3 cellular contexts compared by ENCODE assay signal in the genomic region with DNA sequence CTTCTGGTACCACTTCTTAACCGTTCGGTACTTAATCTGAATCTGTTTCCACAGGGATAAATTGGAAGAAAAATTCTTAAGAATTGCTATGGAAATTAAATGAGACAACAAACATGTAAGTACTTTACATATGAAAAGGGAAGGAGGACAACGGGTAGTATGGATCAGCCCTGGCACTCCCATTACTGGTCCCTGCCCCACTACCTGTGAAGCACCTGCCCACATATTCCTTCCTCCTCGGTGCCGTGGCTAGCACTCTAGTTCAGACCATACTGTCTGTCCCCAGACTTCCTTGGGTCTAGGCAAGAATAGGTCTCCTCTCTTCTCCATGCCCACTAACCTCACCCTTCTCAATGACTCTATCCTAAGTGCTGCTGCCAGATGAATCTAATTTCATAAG.
TF ChIP-seq lines count a peak whose summit lies in the region.

No MANE protein-coding gene starts in this region.

TF ChIP-seq in GM12891, 5 proteins besides CTCF, POLR2A, EP300 and RAD21 (continued from another document):
- TF ChIP-seq POLR2AphosphoS5 (IDR thresholded peaks at IDR 0.05; ENCODE audit: low read depth, low read length) (no peak), TAF1 (IDR thresholded peaks at IDR 0.05; ENCODE audit: low read depth, low read length) (no peak), POU2F2 (IDR thresholded peaks at IDR 0.05; ENCODE audit: low read depth, low read length) (no peak)

TF ChIP-seq in GM23338, 12 proteins besides CTCF, POLR2A, EP300 and RAD21 (continued from another document):
- TF ChIP-seq POLR2AphosphoS5 (IDR thresholded peaks at IDR 0.05; ENCODE audit: low read depth) (no peak), EZH2phosphoT487 (IDR thresholded peaks at IDR 0.05; ENCODE audit: unreplicated experiment) (no peak), ZNF331 (CRISPR knock-in tag; IDR thresholded peaks at IDR 0.05; ENCODE audit: low read depth) (no peak)
- TF ChIP-seq, protein P1, sequence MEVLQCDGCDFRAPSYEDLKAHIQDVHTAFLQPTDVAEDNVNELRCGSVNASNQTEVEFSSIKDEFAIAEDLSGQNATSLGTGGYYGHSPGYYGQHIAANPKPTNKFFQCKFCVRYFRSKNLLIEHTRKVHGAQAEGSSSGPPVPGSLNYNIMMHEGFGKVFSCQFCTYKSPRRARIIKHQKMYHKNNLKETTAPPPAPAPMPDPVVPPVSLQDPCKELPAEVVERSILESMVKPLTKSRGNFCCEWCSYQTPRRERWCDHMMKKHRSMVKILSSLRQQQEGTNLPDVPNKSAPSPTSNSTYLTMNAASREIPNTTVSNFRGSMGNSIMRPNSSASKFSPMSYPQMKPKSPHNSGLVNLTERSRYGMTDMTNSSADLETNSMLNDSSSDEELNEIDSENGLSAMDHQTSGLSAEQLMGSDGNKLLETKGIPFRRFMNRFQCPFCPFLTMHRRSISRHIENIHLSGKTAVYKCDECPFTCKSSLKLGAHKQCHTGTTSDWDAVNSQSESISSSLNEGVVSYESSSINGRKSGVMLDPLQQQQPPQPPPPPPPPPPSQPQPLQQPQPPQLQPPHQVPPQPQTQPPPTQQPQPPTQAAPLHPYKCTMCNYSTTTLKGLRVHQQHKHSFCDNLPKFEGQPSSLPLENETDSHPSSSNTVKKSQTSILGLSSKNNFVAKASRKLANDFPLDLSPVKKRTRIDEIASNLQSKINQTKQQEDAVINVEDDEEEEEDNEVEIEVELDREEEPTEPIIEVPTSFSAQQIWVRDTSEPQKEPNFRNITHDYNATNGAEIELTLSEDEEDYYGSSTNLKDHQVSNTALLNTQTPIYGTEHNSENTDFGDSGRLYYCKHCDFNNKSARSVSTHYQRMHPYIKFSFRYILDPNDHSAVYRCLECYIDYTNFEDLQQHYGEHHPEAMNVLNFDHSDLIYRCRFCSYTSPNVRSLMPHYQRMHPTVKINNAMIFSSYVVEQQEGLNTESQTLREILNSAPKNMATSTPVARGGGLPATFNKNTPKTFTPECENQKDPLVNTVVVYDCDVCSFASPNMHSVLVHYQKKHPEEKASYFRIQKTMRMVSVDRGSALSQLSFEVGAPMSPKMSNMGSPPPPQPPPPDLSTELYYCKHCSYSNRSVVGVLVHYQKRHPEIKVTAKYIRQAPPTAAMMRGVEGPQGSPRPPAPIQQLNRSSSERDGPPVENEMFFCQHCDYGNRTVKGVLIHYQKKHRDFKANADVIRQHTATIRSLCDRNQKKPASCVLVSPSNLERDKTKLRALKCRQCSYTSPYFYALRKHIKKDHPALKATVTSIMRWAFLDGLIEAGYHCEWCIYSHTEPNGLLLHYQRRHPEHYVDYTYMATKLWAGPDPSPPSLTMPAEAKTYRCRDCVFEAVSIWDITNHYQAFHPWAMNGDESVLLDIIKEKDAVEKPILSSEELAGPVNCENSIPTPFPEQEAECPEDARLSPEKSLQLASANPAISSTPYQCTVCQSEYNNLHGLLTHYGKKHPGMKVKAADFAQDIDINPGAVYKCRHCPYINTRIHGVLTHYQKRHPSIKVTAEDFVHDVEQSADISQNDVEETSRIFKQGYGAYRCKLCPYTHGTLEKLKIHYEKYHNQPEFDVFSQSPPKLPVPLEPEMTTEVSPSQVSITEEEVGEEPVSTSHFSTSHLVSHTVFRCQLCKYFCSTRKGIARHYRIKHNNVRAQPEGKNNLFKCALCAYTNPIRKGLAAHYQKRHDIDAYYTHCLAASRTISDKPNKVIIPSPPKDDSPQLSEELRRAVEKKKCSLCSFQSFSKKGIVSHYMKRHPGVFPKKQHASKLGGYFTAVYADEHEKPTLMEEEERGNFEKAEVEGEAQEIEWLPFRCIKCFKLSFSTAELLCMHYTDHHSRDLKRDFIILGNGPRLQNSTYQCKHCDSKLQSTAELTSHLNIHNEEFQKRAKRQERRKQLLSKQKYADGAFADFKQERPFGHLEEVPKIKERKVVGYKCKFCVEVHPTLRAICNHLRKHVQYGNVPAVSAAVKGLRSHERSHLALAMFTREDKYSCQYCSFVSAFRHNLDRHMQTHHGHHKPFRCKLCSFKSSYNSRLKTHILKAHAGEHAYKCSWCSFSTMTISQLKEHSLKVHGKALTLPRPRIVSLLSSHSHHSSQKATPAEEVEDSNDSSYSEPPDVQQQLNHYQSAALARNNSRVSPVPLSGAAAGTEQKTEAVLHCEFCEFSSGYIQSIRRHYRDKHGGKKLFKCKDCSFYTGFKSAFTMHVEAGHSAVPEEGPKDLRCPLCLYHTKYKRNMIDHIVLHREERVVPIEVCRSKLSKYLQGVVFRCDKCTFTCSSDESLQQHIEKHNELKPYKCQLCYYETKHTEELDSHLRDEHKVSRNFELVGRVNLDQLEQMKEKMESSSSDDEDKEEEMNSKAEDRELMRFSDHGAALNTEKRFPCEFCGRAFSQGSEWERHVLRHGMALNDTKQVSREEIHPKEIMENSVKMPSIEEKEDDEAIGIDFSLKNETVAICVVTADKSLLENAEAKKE (CRISPR knock-in tag; IDR thresholded peaks at IDR 0.05), result no peak
- TF ChIP-seq, protein P2, sequence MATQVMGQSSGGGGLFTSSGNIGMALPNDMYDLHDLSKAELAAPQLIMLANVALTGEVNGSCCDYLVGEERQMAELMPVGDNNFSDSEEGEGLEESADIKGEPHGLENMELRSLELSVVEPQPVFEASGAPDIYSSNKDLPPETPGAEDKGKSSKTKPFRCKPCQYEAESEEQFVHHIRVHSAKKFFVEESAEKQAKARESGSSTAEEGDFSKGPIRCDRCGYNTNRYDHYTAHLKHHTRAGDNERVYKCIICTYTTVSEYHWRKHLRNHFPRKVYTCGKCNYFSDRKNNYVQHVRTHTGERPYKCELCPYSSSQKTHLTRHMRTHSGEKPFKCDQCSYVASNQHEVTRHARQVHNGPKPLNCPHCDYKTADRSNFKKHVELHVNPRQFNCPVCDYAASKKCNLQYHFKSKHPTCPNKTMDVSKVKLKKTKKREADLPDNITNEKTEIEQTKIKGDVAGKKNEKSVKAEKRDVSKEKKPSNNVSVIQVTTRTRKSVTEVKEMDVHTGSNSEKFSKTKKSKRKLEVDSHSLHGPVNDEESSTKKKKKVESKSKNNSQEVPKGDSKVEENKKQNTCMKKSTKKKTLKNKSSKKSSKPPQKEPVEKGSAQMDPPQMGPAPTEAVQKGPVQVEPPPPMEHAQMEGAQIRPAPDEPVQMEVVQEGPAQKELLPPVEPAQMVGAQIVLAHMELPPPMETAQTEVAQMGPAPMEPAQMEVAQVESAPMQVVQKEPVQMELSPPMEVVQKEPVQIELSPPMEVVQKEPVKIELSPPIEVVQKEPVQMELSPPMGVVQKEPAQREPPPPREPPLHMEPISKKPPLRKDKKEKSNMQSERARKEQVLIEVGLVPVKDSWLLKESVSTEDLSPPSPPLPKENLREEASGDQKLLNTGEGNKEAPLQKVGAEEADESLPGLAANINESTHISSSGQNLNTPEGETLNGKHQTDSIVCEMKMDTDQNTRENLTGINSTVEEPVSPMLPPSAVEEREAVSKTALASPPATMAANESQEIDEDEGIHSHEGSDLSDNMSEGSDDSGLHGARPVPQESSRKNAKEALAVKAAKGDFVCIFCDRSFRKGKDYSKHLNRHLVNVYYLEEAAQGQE (IDR thresholded peaks at IDR 0.05; ENCODE audit: unreplicated experiment), result no peak
TF ChIP-seq in GM23338: peak in this region for 0.

TF ChIP-seq in H1, 55 proteins besides CTCF, POLR2A, EP300 and RAD21 (continued from another document):
- no peak for TF ChIP-seq EZH2 (IDR thresholded peaks at IDR 0.05; ENCODE audit: low read depth, low read length, severe bottlenecking)
- no peak for TF ChIP-seq RFX5 (IDR thresholded peaks at IDR 0.05; ENCODE audit: borderline replicate concordance, low read depth, low read length)
- TF ChIP-seq, protein P3, sequence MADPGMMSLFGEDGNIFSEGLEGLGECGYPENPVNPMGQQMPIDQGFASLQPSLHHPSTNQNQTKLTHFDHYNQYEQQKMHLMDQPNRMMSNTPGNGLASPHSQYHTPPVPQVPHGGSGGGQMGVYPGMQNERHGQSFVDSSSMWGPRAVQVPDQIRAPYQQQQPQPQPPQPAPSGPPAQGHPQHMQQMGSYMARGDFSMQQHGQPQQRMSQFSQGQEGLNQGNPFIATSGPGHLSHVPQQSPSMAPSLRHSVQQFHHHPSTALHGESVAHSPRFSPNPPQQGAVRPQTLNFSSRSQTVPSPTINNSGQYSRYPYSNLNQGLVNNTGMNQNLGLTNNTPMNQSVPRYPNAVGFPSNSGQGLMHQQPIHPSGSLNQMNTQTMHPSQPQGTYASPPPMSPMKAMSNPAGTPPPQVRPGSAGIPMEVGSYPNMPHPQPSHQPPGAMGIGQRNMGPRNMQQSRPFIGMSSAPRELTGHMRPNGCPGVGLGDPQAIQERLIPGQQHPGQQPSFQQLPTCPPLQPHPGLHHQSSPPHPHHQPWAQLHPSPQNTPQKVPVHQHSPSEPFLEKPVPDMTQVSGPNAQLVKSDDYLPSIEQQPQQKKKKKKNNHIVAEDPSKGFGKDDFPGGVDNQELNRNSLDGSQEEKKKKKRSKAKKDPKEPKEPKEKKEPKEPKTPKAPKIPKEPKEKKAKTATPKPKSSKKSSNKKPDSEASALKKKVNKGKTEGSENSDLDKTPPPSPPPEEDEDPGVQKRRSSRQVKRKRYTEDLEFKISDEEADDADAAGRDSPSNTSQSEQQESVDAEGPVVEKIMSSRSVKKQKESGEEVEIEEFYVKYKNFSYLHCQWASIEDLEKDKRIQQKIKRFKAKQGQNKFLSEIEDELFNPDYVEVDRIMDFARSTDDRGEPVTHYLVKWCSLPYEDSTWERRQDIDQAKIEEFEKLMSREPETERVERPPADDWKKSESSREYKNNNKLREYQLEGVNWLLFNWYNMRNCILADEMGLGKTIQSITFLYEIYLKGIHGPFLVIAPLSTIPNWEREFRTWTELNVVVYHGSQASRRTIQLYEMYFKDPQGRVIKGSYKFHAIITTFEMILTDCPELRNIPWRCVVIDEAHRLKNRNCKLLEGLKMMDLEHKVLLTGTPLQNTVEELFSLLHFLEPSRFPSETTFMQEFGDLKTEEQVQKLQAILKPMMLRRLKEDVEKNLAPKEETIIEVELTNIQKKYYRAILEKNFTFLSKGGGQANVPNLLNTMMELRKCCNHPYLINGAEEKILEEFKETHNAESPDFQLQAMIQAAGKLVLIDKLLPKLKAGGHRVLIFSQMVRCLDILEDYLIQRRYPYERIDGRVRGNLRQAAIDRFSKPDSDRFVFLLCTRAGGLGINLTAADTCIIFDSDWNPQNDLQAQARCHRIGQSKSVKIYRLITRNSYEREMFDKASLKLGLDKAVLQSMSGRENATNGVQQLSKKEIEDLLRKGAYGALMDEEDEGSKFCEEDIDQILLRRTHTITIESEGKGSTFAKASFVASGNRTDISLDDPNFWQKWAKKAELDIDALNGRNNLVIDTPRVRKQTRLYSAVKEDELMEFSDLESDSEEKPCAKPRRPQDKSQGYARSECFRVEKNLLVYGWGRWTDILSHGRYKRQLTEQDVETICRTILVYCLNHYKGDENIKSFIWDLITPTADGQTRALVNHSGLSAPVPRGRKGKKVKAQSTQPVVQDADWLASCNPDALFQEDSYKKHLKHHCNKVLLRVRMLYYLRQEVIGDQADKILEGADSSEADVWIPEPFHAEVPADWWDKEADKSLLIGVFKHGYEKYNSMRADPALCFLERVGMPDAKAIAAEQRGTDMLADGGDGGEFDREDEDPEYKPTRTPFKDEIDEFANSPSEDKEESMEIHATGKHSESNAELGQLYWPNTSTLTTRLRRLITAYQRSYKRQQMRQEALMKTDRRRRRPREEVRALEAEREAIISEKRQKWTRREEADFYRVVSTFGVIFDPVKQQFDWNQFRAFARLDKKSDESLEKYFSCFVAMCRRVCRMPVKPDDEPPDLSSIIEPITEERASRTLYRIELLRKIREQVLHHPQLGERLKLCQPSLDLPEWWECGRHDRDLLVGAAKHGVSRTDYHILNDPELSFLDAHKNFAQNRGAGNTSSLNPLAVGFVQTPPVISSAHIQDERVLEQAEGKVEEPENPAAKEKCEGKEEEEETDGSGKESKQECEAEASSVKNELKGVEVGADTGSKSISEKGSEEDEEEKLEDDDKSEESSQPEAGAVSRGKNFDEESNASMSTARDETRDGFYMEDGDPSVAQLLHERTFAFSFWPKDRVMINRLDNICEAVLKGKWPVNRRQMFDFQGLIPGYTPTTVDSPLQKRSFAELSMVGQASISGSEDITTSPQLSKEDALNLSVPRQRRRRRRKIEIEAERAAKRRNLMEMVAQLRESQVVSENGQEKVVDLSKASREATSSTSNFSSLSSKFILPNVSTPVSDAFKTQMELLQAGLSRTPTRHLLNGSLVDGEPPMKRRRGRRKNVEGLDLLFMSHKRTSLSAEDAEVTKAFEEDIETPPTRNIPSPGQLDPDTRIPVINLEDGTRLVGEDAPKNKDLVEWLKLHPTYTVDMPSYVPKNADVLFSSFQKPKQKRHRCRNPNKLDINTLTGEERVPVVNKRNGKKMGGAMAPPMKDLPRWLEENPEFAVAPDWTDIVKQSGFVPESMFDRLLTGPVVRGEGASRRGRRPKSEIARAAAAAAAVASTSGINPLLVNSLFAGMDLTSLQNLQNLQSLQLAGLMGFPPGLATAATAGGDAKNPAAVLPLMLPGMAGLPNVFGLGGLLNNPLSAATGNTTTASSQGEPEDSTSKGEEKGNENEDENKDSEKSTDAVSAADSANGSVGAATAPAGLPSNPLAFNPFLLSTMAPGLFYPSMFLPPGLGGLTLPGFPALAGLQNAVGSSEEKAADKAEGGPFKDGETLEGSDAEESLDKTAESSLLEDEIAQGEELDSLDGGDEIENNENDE (IDR thresholded peaks at IDR 0.05; ENCODE audit: insufficient replicate concordance, low read length), result no peak
- no peak for TF ChIP-seq YY1 (IDR thresholded peaks at IDR 0.05; ENCODE audit: low read depth, low read length)
- TF ChIP-seq JUN (IDR thresholded peaks at IDR 0.05; ENCODE audit: low read depth, low read length), result no peak
- TF ChIP-seq ZNF274 (IDR thresholded peaks at IDR 0.05; ENCODE audit: borderline replicate concordance, extremely low read depth, low read length), result no peak
- no peak for TF ChIP-seq TCF12 (IDR thresholded peaks at IDR 0.05; ENCODE audit: low read depth, low read length)
- TF ChIP-seq SAP30 (IDR thresholded peaks at IDR 0.05; ENCODE audit: insufficient read depth, insufficient replicate concordance, low read length), result no peak
- TF ChIP-seq CHD2 (IDR thresholded peaks at IDR 0.05; ENCODE audit: low read length), result no peak
- TF ChIP-seq RBBP5 (IDR thresholded peaks at IDR 0.05; ENCODE audit: borderline replicate concordance, low read depth, low read length), result no peak
- TF ChIP-seq, protein P4, sequence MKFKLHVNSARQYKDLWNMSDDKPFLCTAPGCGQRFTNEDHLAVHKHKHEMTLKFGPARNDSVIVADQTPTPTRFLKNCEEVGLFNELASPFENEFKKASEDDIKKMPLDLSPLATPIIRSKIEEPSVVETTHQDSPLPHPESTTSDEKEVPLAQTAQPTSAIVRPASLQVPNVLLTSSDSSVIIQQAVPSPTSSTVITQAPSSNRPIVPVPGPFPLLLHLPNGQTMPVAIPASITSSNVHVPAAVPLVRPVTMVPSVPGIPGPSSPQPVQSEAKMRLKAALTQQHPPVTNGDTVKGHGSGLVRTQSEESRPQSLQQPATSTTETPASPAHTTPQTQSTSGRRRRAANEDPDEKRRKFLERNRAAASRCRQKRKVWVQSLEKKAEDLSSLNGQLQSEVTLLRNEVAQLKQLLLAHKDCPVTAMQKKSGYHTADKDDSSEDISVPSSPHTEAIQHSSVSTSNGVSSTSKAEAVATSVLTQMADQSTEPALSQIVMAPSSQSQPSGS (IDR thresholded peaks at IDR 0.05; ENCODE audit: low read length), result no peak
- no peak for TF ChIP-seq CBX5 (IDR thresholded peaks at IDR 0.05; ENCODE audit: low read depth, low read length)
- no peak for TF ChIP-seq CREB1 (IDR thresholded peaks at IDR 0.05)
